1 cellular context compared by ENCODE assay signal in the genomic region with DNA sequence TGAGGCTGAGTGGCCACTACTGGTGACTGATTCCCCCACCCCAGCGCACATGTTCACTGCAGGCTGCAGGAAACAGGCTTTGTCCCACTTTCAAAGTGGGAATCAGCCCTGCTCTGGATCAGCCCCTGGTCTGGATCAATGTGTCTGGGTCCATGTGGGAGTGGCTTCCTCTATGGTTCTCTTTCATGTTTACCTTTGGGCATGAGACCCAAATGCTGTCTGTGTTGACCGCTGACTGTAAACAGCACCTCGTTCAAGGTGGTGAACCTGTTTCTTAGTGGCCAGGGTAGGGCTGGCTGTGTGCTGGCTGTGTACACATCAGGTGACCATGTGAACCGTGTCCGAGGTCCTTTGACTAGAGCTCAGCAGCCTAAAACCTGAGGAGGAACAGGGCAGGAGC.
A peak's percentile ranks its signal among the peaks of the same experiment; 100 is the strongest.
TF ChIP-seq lines count a peak whose summit lies in the region.

No MANE protein-coding gene starts in this region.

TF ChIP-seq in HepG2, 621 proteins besides CTCF, POLR2A, EP300 and RAD21 (continued from another document):
- TF ChIP-seq, protein P1, sequence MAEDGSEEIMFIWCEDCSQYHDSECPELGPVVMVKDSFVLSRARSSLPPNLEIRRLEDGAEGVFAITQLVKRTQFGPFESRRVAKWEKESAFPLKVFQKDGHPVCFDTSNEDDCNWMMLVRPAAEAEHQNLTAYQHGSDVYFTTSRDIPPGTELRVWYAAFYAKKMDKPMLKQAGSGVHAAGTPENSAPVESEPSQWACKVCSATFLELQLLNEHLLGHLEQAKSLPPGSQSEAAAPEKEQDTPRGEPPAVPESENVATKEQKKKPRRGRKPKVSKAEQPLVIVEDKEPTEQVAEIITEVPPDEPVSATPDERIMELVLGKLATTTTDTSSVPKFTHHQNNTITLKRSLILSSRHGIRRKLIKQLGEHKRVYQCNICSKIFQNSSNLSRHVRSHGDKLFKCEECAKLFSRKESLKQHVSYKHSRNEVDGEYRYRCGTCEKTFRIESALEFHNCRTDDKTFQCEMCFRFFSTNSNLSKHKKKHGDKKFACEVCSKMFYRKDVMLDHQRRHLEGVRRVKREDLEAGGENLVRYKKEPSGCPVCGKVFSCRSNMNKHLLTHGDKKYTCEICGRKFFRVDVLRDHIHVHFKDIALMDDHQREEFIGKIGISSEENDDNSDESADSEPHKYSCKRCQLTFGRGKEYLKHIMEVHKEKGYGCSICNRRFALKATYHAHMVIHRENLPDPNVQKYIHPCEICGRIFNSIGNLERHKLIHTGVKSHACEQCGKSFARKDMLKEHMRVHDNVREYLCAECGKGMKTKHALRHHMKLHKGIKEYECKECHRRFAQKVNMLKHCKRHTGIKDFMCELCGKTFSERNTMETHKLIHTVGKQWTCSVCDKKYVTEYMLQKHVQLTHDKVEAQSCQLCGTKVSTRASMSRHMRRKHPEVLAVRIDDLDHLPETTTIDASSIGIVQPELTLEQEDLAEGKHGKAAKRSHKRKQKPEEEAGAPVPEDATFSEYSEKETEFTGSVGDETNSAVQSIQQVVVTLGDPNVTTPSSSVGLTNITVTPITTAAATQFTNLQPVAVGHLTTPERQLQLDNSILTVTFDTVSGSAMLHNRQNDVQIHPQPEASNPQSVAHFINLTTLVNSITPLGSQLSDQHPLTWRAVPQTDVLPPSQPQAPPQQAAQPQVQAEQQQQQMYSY (CRISPR knock-in tag; IDR thresholded peaks at IDR 0.05), result no peak
- no peak for TF ChIP-seq SOX6 (IDR thresholded peaks at IDR 0.05)
- peak; percentile 41; the same call in 1 of the 2 replicates for TF ChIP-seq SOX6 (CRISPR knock-in tag; IDR thresholded peaks at IDR 0.05)
- TF ChIP-seq, protein P2, sequence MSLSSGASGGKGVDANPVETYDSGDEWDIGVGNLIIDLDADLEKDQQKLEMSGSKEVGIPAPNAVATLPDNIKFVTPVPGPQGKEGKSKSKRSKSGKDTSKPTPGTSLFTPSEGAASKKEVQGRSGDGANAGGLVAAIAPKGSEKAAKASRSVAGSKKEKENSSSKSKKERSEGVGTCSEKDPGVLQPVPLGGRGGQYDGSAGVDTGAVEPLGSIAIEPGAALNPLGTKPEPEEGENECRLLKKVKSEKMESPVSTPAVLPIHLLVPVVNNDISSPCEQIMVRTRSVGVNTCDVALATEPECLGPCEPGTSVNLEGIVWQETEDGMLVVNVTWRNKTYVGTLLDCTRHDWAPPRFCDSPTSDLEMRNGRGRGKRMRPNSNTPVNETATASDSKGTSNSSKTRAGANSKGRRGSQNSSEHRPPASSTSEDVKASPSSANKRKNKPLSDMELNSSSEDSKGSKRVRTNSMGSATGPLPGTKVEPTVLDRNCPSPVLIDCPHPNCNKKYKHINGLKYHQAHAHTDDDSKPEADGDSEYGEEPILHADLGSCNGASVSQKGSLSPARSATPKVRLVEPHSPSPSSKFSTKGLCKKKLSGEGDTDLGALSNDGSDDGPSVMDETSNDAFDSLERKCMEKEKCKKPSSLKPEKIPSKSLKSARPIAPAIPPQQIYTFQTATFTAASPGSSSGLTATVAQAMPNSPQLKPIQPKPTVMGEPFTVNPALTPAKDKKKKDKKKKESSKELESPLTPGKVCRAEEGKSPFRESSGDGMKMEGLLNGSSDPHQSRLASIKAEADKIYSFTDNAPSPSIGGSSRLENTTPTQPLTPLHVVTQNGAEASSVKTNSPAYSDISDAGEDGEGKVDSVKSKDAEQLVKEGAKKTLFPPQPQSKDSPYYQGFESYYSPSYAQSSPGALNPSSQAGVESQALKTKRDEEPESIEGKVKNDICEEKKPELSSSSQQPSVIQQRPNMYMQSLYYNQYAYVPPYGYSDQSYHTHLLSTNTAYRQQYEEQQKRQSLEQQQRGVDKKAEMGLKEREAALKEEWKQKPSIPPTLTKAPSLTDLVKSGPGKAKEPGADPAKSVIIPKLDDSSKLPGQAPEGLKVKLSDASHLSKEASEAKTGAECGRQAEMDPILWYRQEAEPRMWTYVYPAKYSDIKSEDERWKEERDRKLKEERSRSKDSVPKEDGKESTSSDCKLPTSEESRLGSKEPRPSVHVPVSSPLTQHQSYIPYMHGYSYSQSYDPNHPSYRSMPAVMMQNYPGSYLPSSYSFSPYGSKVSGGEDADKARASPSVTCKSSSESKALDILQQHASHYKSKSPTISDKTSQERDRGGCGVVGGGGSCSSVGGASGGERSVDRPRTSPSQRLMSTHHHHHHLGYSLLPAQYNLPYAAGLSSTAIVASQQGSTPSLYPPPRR (CRISPR knock-in tag; IDR thresholded peaks at IDR 0.05; ENCODE audit: borderline replicate concordance), result peak; percentile 41; the same call in 1 of the 2 replicates
- TF ChIP-seq CEBPG (CRISPR knock-in tag; IDR thresholded peaks at IDR 0.05), result no peak
- TF ChIP-seq, protein P3, sequence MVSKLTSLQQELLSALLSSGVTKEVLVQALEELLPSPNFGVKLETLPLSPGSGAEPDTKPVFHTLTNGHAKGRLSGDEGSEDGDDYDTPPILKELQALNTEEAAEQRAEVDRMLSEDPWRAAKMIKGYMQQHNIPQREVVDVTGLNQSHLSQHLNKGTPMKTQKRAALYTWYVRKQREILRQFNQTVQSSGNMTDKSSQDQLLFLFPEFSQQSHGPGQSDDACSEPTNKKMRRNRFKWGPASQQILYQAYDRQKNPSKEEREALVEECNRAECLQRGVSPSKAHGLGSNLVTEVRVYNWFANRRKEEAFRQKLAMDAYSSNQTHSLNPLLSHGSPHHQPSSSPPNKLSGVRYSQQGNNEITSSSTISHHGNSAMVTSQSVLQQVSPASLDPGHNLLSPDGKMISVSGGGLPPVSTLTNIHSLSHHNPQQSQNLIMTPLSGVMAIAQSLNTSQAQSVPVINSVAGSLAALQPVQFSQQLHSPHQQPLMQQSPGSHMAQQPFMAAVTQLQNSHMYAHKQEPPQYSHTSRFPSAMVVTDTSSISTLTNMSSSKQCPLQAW (CRISPR knock-in tag; IDR thresholded peaks at IDR 0.05), result 0 out of 2 replicates have a peak, but pooled peaks have one; percentile 29
- peak; percentile 58 for TF ChIP-seq BCL6 (CRISPR knock-in tag; IDR thresholded peaks at IDR 0.05)
- peak; percentile 39; the same call in 1 of the 2 replicates for TF ChIP-seq FOXO1 (CRISPR knock-in tag; IDR thresholded peaks at IDR 0.05)
- TF ChIP-seq, protein P4, sequence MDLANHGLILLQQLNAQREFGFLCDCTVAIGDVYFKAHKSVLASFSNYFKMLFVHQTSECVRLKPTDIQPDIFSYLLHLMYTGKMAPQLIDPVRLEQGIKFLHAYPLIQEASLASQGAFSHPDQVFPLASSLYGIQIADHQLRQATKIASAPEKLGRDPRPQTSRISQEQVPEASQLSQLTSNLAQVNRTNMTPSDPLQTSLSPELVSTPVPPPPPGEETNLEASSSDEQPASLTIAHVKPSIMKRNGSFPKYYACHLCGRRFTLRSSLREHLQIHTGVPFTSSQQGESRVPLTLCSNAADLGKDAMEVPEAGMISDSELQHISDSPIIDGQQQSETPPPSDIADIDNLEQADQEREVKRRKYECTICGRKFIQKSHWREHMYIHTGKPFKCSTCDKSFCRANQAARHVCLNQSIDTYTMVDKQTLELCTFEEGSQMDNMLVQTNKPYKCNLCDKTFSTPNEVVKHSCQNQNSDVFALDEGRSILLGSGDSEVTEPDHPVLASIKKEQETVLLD (CRISPR knock-in tag; IDR thresholded peaks at IDR 0.05; ENCODE audit: low read depth), result no peak
